In the genomic region with DNA sequence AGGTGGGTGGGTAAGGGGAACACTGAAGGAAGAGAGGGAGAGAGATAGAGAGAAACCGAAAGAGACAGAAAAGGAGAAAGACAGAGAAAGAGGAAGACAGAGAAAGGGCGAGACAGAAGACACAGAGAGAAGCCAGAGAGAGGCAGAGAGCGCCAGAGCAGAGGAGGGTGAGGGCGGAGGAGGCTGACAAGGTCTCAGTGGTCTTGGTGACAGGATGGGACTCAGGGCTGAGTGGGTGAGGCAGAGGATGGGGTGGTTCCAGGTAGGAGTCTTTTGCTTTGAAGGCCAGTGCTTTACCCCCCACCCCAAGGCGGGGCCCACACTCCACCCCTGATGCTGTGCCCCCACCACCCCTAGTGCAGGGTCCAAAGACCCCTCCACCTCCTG, we compare ENCODE assay signal across 9 cellular contexts. TPM values are rescaled to one million over a fixed set of nuclear protein-coding genes. Genes with fewer than 3 reads are reported as not detected.
A peak's percentile ranks its signal among the peaks of the same experiment; 100 is the strongest.
DNase-seq lines count a peak whose midpoint lies in the region; ATAC-seq and TF ChIP-seq lines count a peak whose summit lies in the region.
"Had no signal": no experiment of that assay in that cellular context is flagged by ENCODE, and none has a peak within 500 bp of the region (broad histone marks: within the 10 kb centered on the region; RNA-seq: fewer than 3 reads in every experiment).

No MANE protein-coding gene starts in this region.

- DNase-seq in activated CD4-positive, alpha-beta T cell treated with anti-CD3 and anti-CD28 coated beads, Interleukin-2, amount 10 ng/mL, durations not matched to agents 24 days and 14 days: no peak
- DNase-seq in activated CD4-positive, alpha-beta T cell treated with anti-CD3 and anti-CD28 coated beads for 4 hours: no peak
- no peak for DNase-seq in SK-N-MC (ENCODE audit: low read depth, low spot score)
- no peak for DNase-seq in fibroblast of villous mesenchyme (ENCODE audit: low read depth)
- DNase-seq in stimulated activated naive B cell treated with anti-CD40 and anti-IgM and Interleukin-4, amounts not matched to agents 10 μg/mL and 1 μg/mL and 100 μg/mL, for 72 hours: no peak
- no peak for DNase-seq in UCSD-AML1 (lab: John Stamatoyannopoulos, UW; ENCODE audit: unreplicated experiment)
- DNase-seq: AML-193 had no signal

- H3K9me3 Mint-ChIP-seq in activated CD4-positive, alpha-beta T cell treated with anti-CD3 and anti-CD28 coated beads, Interleukin-2, amount 10 ng/mL, durations not matched to agents 24 days and 14 days: no peaks in the 10 kb centered on the region
- no peaks in the 10 kb centered on the region for H3K9me3 Mint-ChIP-seq in stimulated activated naive B cell treated with anti-CD40 and anti-IgM and Interleukin-4, amounts not matched to agents 10 μg/mL and 1 μg/mL and 100 μg/mL, for 72 hours

- intact Hi-C loops in activated CD4-positive, alpha-beta T cell treated with anti-CD3 and anti-CD28 coated beads, Interleukin-2, amount 10 ng/mL, durations not matched to agents 24 days and 14 days (cut with micrococcal nuclease): no loop called here

- peaks cover 3% of the 10 kb centered on the region for H3K4me1 Mint-ChIP-seq in activated CD4-positive, alpha-beta T cell treated with anti-CD3 and anti-CD28 coated beads, Interleukin-2, amount 10 ng/mL, durations not matched to agents 24 days and 14 days
- peaks cover 13 to 15% of the 10 kb centered on the region in 2 donors for H3K4me1 Mint-ChIP-seq in stimulated activated naive B cell treated with anti-CD40 and anti-IgM and Interleukin-4, amounts not matched to agents 10 μg/mL and 1 μg/mL and 100 μg/mL, for 72 hours

- peaks cover 2% of the 10 kb centered on the region for H3K27me3 Mint-ChIP-seq in activated CD4-positive, alpha-beta T cell treated with anti-CD3 and anti-CD28 coated beads, Interleukin-2, amount 10 ng/mL, durations not matched to agents 24 days and 14 days
- H3K27me3 Mint-ChIP-seq in stimulated activated naive B cell treated with anti-CD40 and anti-IgM and Interleukin-4, amounts not matched to agents 10 μg/mL and 1 μg/mL and 100 μg/mL, for 72 hours: peaks cover 0 to 41% of the 10 kb centered on the region in 2 donors

- H3K9ac ChIP-seq in SK-N-MC (ENCODE audit: insufficient read length): no peak overlapping the region

- no peak overlapping the region for H3K27ac Mint-ChIP-seq in activated CD4-positive, alpha-beta T cell treated with anti-CD3 and anti-CD28 coated beads, Interleukin-2, amount 10 ng/mL, durations not matched to agents 24 days and 14 days
- H3K27ac Mint-ChIP-seq in stimulated activated naive B cell treated with anti-CD40 and anti-IgM and Interleukin-4, amounts not matched to agents 10 μg/mL and 1 μg/mL and 100 μg/mL, for 72 hours: peak overlapping the region; percentile 42

- H3K4me3 ChIP-seq in SK-N-MC (peak overlapping the region; percentile 57), fibroblast of villous mesenchyme (ENCODE audit: low read depth, low read length) (peak overlapping the region; percentile 59)

- no peak for TF ChIP-seq CTCF in fibroblast of villous mesenchyme (IDR thresholded peaks at IDR 0.05; ENCODE audit: insufficient read depth, low read depth, low read length)

- H3K9me3 ChIP-seq in SK-N-MC (ENCODE audit: low read depth, low read length): no peaks in the 10 kb centered on the region

- H3K4me3 Mint-ChIP-seq in activated CD4-positive, alpha-beta T cell treated with anti-CD3 and anti-CD28 coated beads, Interleukin-2, amount 10 ng/mL, durations not matched to agents 24 days and 14 days: peak overlapping the region; percentile 50
- peak overlapping the region; percentile 69 to 70 for H3K4me3 Mint-ChIP-seq in stimulated activated naive B cell treated with anti-CD40 and anti-IgM and Interleukin-4, amounts not matched to agents 10 μg/mL and 1 μg/mL and 100 μg/mL, for 72 hours

- no peak for TF ChIP-seq POLR2A in GM18505 (IDR thresholded peaks at IDR 0.05; ENCODE audit: borderline replicate concordance, extremely low read depth, insufficient read depth, insufficient read length)

- no peaks in the 10 kb centered on the region for H3K36me3 Mint-ChIP-seq in activated CD4-positive, alpha-beta T cell treated with anti-CD3 and anti-CD28 coated beads, Interleukin-2, amount 10 ng/mL, durations not matched to agents 24 days and 14 days (ENCODE audit: low read depth)
- no peaks in the 10 kb centered on the region for H3K36me3 Mint-ChIP-seq in stimulated activated naive B cell treated with anti-CD40 and anti-IgM and Interleukin-4, amounts not matched to agents 10 μg/mL and 1 μg/mL and 100 μg/mL, for 72 hours

- no peak overlapping the region for H3K27ac ChIP-seq in SK-N-MC

- peak; percentile 58 to 62 for ATAC-seq in stimulated activated naive B cell treated with anti-CD40 and anti-IgM and Interleukin-4, amounts not matched to agents 10 μg/mL and 1 μg/mL and 100 μg/mL, for 72 hours (replicated peaks)
- ATAC-seq in GM18505 (IDR thresholded peaks at IDR 0.05; ENCODE audit: unreplicated experiment) (no peak), HG02763 (IDR thresholded peaks at IDR 0.05; ENCODE audit: unreplicated experiment) (no peak)

- no peaks in the 10 kb centered on the region for H3K36me3 ChIP-seq in SK-N-MC (ENCODE audit: insufficient read depth, low read length)

RNA-seq across cellular contexts. Expression of gene IQSEC2, which starts 1.1 kb away (rescaled TPM):
- 0.37 and 0.64 TPM in 2 replicates for total RNA-seq in activated CD4-positive, alpha-beta T cell treated with anti-CD3 and anti-CD28 coated beads, Interleukin-2, amount 10 ng/mL, durations not matched to agents 24 days and 14 days
- 11.0 and 13.8 TPM in 2 replicates for total RNA-seq in fibroblast of villous mesenchyme

RNA-seq across cellular contexts. Expression of gene KDM5C, which starts 55.3 kb away (rescaled TPM):
- total RNA-seq in activated CD4-positive, alpha-beta T cell treated with anti-CD3 and anti-CD28 coated beads, Interleukin-2, amount 10 ng/mL, durations not matched to agents 24 days and 14 days: 112 and 119 TPM in 2 replicates
- total RNA-seq in fibroblast of villous mesenchyme: 149 and 157 TPM in 2 replicates

Comparison
In these comparisons a context has a peak if more than half of its experiments do, and no peak if none do; other contexts are left out.
1. ATAC-seq: peak in stimulated activated naive B cell treated with anti-CD40 and anti-IgM and Interleukin-4, amounts not matched to agents 10 μg/mL and 1 μg/mL and 100 μg/mL, for 72 hours (2 of 2); none in GM18505 (single experiment) and HG02763 (single experiment).